ENCODE assay signal across 1 cellular context in genomic region chr4:76641758-76642157, GRCh38.
TF ChIP-seq lines count a peak whose summit lies in the region.

No MANE protein-coding gene starts in this region.

TF ChIP-seq in SK-N-SH, 30 proteins besides CTCF, POLR2A, EP300 and RAD21 (continued from another document):
- TF ChIP-seq ZBTB33 (IDR thresholded peaks at IDR 0.05; ENCODE audit: borderline replicate concordance, low read depth) (no peak), YY1 (IDR thresholded peaks at IDR 0.05; ENCODE audit: low read depth) (no peak)
- TF ChIP-seq, protein P1, sequence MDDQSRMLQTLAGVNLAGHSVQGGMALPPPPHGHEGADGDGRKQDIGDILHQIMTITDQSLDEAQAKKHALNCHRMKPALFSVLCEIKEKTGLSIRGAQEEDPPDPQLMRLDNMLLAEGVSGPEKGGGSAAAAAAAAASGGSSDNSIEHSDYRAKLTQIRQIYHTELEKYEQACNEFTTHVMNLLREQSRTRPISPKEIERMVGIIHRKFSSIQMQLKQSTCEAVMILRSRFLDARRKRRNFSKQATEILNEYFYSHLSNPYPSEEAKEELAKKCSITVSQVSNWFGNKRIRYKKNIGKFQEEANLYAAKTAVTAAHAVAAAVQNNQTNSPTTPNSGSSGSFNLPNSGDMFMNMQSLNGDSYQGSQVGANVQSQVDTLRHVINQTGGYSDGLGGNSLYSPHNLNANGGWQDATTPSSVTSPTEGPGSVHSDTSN (IDR thresholded peaks at IDR 0.05), result no peak
